9 cellular contexts compared by ENCODE assay signal in genomic region chr11:34345012-34345804, GRCh38. TPM values are rescaled to one million over a fixed set of nuclear protein-coding genes. Genes with fewer than 3 reads are reported as not detected.
DNase-seq lines count a peak whose midpoint lies in the region; ATAC-seq and TF ChIP-seq lines count a peak whose summit lies in the region.
"Had no signal": no experiment of that assay in that cellular context is flagged by ENCODE, and none has a peak within 500 bp of the region (broad histone marks: within the 10 kb centered on the region; RNA-seq: fewer than 3 reads in every experiment).

No MANE protein-coding gene starts in this region.

- no peak overlapping the region for H3K27ac Mint-ChIP-seq in osteocyte (ENCODE audit: unreplicated experiment)
- H3K27ac Mint-ChIP-seq: activated T-helper 17 cell treated with anti-CD3 and anti-CD28 coated beads, Interleukin-2, amount 50 U/mL, for 72 hours had no signal

- peaks cover 96% of the 10 kb centered on the region for H4K20me1 ChIP-seq in smooth muscle cell (ENCODE audit: low read depth)

- H4K5ac ChIP-seq in mesendoderm (ENCODE audit: low read length), result no peak overlapping the region

- no peaks in the 10 kb centered on the region for H3F3A ChIP-seq in smooth muscle cell (ENCODE audit: low read depth)

- H3K27ac ChIP-seq in smooth muscle cell (ENCODE audit: low read depth) (no peak overlapping the region), mesendoderm (ENCODE audit: low read depth, low read length) (no peak overlapping the region)

- H2AFZ ChIP-seq in smooth muscle cell (ENCODE audit: low read depth), result no peak overlapping the region

- H3K27me3 Mint-ChIP-seq in osteocyte (ENCODE audit: unreplicated experiment), result peaks cover 13% of the 10 kb centered on the region

- H3K9ac ChIP-seq in smooth muscle cell (ENCODE audit: low read depth), result no peak overlapping the region
- no peak overlapping the region for H3K9ac ChIP-seq in mesendoderm (ENCODE audit: low read length)

- no peak overlapping the region for H2BK120ac ChIP-seq in mesendoderm (ENCODE audit: low read depth, low read length)

- H3K23ac ChIP-seq in mesendoderm (ENCODE audit: low read length), result no peak overlapping the region

- H3K4me1 ChIP-seq in smooth muscle cell (ENCODE audit: low read depth), result peaks cover 15% of the 10 kb centered on the region
- no peaks in the 10 kb centered on the region for H3K4me1 ChIP-seq in mesendoderm (ENCODE audit: control insufficient read depth, low read depth, low read length)

- peaks cover 47% of the 10 kb centered on the region for H3K79me2 ChIP-seq in smooth muscle cell (ENCODE audit: low read depth)
- no peaks in the 10 kb centered on the region for H3K79me2 ChIP-seq in mesendoderm (ENCODE audit: control insufficient read depth, insufficient read depth, low read length)

- WGBS in smooth muscle cell (ENCODE audit: low lambda C conversion rate), result 76% methylated on average over 9 of the region's 9 CpGs
- no CpG with 5 or more reads among the region's 9 CpGs for WGBS in mesendoderm (ENCODE audit: extremely low coverage, insufficient coverage, low lambda C conversion rate)

- no peak overlapping the region for H4K8ac ChIP-seq in mesendoderm (ENCODE audit: low read depth, low read length)

- TF ChIP-seq CTCF in epithelial cell of esophagus (IDR thresholded peaks at IDR 0.05; ENCODE audit: insufficient read depth, low read depth, low read length, missing control alignments) (no peak), smooth muscle cell (IDR thresholded peaks at IDR 0.05; ENCODE audit: borderline replicate concordance, insufficient read depth, poor library complexity, severe bottlenecking) (no peak), osteocyte (IDR thresholded peaks at IDR 0.05) (no peak)

- no peak overlapping the region for H3K4ac ChIP-seq in mesendoderm (ENCODE audit: low read depth, low read length)

- ATAC-seq in GM19395 (IDR thresholded peaks at IDR 0.05; ENCODE audit: unreplicated experiment), result peak; percentile 65
- ATAC-seq in HG03565 (IDR thresholded peaks at IDR 0.05; ENCODE audit: unreplicated experiment), result no peak
- ATAC-seq: activated T-helper 17 cell treated with anti-CD3 and anti-CD28 coated beads, Interleukin-2, amount 50 U/mL, for 72 hours had no signal

- no peak overlapping the region for H3K4me3 Mint-ChIP-seq in osteocyte (ENCODE audit: unreplicated experiment)
- H3K4me3 Mint-ChIP-seq: activated T-helper 17 cell treated with anti-CD3 and anti-CD28 coated beads, Interleukin-2, amount 50 U/mL, for 72 hours had no signal

- H3K36me3 Mint-ChIP-seq in osteocyte (ENCODE audit: unreplicated experiment), result no peaks in the 10 kb centered on the region

- peak; percentile 86 for DNase-seq in NCI-H2029 treated with DMSO at 0.1 percent for 48 hours (lab: John Stamatoyannopoulos, UW)
- DNase-seq in epithelial cell of esophagus (ENCODE audit: low read depth), result peak; percentile 86
- DNase-seq in smooth muscle cell (lab: John Stamatoyannopoulos, UW; ENCODE audit: unreplicated experiment), result no peak
- no peak for DNase-seq in osteocyte (ENCODE audit: extremely low spot score, unreplicated experiment)
- no peak for DNase-seq in mesendoderm
- DNase-seq in stimulated activated CD4-positive, alpha-beta T cell treated with anti-CD3 and anti-CD28 coated beads, Interleukin-2, amount 100 ng/mL, for 48 hours, result no peak

- no peak overlapping the region for H2AK5ac ChIP-seq in mesendoderm (ENCODE audit: low read length)

- H3K9me3 ChIP-seq in smooth muscle cell (replicated peaks; ENCODE audit: low read depth), result no peaks in the 10 kb centered on the region

- H3K4me3 ChIP-seq in epithelial cell of esophagus (ENCODE audit: low read length) (no peak overlapping the region), smooth muscle cell (no peak overlapping the region), mesendoderm (ENCODE audit: low read length) (no peak overlapping the region)

- H3K36me3 ChIP-seq in smooth muscle cell (ENCODE audit: low read depth) (no peaks in the 10 kb centered on the region), mesendoderm (ENCODE audit: control insufficient read depth, insufficient read depth, low read length) (no peaks in the 10 kb centered on the region)

- no peaks in the 10 kb centered on the region for H3K27me3 ChIP-seq in smooth muscle cell (ENCODE audit: low read depth)
- no peaks in the 10 kb centered on the region for H3K27me3 ChIP-seq in mesendoderm (ENCODE audit: insufficient read depth, low read length, poor library complexity)

- no peak overlapping the region for H3K56ac ChIP-seq in mesendoderm (ENCODE audit: low read length)

- no peaks in the 10 kb centered on the region for H3K79me1 ChIP-seq in mesendoderm (ENCODE audit: low read length)

- no peak overlapping the region for H3K18ac ChIP-seq in mesendoderm (ENCODE audit: low read length)

- H2BK15ac ChIP-seq in mesendoderm (replicated peaks; ENCODE audit: low read depth), result no peak overlapping the region

- no peak overlapping the region for H2BK5ac ChIP-seq in mesendoderm (ENCODE audit: low read length)

- no peaks in the 10 kb centered on the region for H3K9me3 Mint-ChIP-seq in osteocyte (ENCODE audit: unreplicated experiment)
- H3K9me3 Mint-ChIP-seq: activated T-helper 17 cell treated with anti-CD3 and anti-CD28 coated beads, Interleukin-2, amount 50 U/mL, for 72 hours had no signal

- peaks cover 13% of the 10 kb centered on the region for H3K4me1 Mint-ChIP-seq in osteocyte (ENCODE audit: unreplicated experiment)
- H3K4me1 Mint-ChIP-seq: activated T-helper 17 cell treated with anti-CD3 and anti-CD28 coated beads, Interleukin-2, amount 50 U/mL, for 72 hours had no signal

- H3K4me2 ChIP-seq in smooth muscle cell, result peak overlapping the region; percentile 57
- H3K4me2 ChIP-seq in mesendoderm (ENCODE audit: low read length), result no peak overlapping the region

RNA-seq across cellular contexts. Expression of gene ABTB2, which starts 12.6 kb away (rescaled TPM):
- total RNA-seq in smooth muscle cell, result 2.6 and 4.9 TPM in 2 replicates
- 4.3 and 4.6 TPM in 2 replicates for polyA plus RNA-seq in smooth muscle cell
- 0.73 and 0.89 TPM in 2 replicates for total RNA-seq in osteocyte
- 2.6 TPM for polyA plus RNA-seq in mesendoderm (2013, experiment 1 of 2)
- 2.5 TPM for polyA plus RNA-seq in mesendoderm (2013, experiment 2 of 2)

Comparison
In these comparisons a context has a peak if more than half of its experiments do, and no peak if none do; other contexts are left out.
1. DNase-seq: peak in NCI-H2029 treated with DMSO at 0.1 percent for 48 hours (single experiment) and epithelial cell of esophagus (single experiment); none in smooth muscle cell (single experiment), osteocyte (single experiment), mesendoderm (single experiment) and stimulated activated CD4-positive, alpha-beta T cell treated with anti-CD3 and anti-CD28 coated beads, Interleukin-2, amount 100 ng/mL, for 48 hours (0 of 2).